Comparison of ENCODE assay signal across 20 cellular contexts in genomic region chr5:114319236-114319635, GRCh38. TPM values are rescaled to one million over a fixed set of nuclear protein-coding genes. Genes with fewer than 3 reads are reported as not detected.
"Had no signal": no experiment of that assay in that cellular context is flagged by ENCODE, and none has a peak within 500 bp of the region (broad histone marks: within the 10 kb centered on the region; RNA-seq: fewer than 3 reads in every experiment).

No MANE protein-coding gene starts in this region.

- ATAC-seq: activated CD4-positive, CD25-positive, alpha-beta regulatory T cell treated with anti-CD3 and anti-CD28 coated beads, Interleukin-2, amount 50 U/mL, for 24 hours; activated T-helper 17 cell treated with anti-CD3 and anti-CD28 coated beads, Interleukin-2, amount 50 U/mL, for 72 hours; PC-3 had no signal

- H3K4me3 ChIP-seq: SJSA1 had no signal

- DNase-seq: activated CD4-positive, alpha-beta T cell treated with anti-CD3 and anti-CD28 coated beads, Interleukin-2, amount 10 ng/mL, durations not matched to agents 24 days and 14 days; activated CD4-positive, alpha-beta T cell treated with anti-CD3 and anti-CD28 coated beads, Interleukin-2, amount 50 U/mL, for 48 hours; activated CD8-positive, alpha-beta memory T cell treated with anti-CD3 and anti-CD28 coated beads for 24 hours; activated gamma-delta T cell; activated naive CD4-positive, alpha-beta T cell treated with anti-CD3 and anti-CD28 coated beads for 36 hours; activated T-cell treated with anti-CD3 and anti-CD28 coated beads for 4 hours; activated T-cell treated with anti-CD3 and anti-CD28 coated beads, Interleukin-2, amount 50 U/mL, for 48 hours; amygdala; Kasumi-1; NCI-H1105 treated with DMSO at 0.1 percent for 48 hours; NCI-H1436 treated with DMSO at 0.1 percent for 48 hours; NCI-H187; NCI-H2081; NCI-H446; NCI-H524; PC-3; SHP77 had no signal

- H3K36me3 ChIP-seq: SJSA1 had no signal

- H3K27me3 ChIP-seq: SJSA1 had no signal

- H3K9me3 ChIP-seq: SJSA1 had no signal

RNA-seq across cellular contexts. Expression of gene KCNN2, which starts 42.6 kb away (rescaled TPM):
- total RNA-seq: activated CD4-positive, alpha-beta T cell treated with anti-CD3 and anti-CD28 coated beads, Interleukin-2, amount 10 ng/mL, durations not matched to agents 24 days and 14 days; activated naive CD4-positive, alpha-beta T cell treated with anti-CD3 and anti-CD28 coated beads for 36 hours; activated T-helper 17 cell treated with anti-CD3 and anti-CD28 coated beads, Interleukin-2, amount 50 U/mL, for 72 hours had no signal
